13 cellular contexts compared by ENCODE assay signal in the genomic region with DNA sequence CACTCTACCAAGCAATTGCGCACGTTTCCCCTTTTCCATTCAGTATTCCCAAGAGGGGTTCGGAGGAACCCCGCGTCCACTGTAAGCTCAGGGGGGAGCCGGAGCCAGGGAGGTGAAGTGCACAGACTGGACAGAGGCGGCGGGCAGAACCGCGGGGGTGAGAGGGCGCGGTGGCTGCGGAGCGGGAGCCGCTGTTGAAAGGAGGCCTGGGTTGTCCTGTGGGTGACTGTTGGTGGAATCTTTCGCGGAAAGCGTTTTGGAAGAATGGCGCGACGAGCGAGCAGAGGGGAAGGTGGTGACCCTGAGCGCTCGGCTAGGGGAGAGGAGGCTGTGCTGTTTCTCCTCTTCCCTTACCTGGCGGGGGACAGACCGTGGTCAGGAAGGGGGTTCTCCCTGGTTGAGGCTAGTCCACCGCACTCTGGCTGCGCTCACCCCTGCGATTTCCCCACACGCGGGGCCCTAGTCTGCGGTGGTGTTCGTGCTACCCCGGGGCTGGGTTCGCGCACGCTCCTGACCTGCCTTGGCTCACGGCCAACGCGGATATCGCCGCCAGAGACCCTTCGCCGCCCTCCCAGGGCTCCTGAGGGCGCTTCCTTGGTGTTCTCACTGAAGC.
DNase-seq lines count a peak whose midpoint lies in the region; ATAC-seq, FAIRE-seq and TF ChIP-seq lines count a peak whose summit lies in the region.
"Had no signal": no experiment of that assay in that cellular context is flagged by ENCODE, and none has a peak within 500 bp of the region (broad histone marks: within the 10 kb centered on the region; RNA-seq: fewer than 3 reads in every experiment).

No MANE protein-coding gene starts in this region.

- no peak for FAIRE-seq in endothelial cell of umbilical vein (lab: Jason Lieb, UNC)
- FAIRE-seq: G401.6 had no signal

- H3K9me3 ChIP-seq in endothelial cell of umbilical vein (replicated peaks; ENCODE audit: control insufficient read depth, insufficient read depth, low read length) (no peaks in the 10 kb centered on the region), colonic mucosa (no peaks in the 10 kb centered on the region)
- H3K9me3 ChIP-seq: MG63 had no signal

- no peaks in the 10 kb centered on the region for H4K20me1 ChIP-seq in endothelial cell of umbilical vein (replicated peaks; ENCODE audit: control insufficient read depth, extremely low read depth, insufficient read depth, low read length)

- dilution Hi-C loops in endothelial cell of umbilical vein (cut with MboI; ENCODE audit: extremely low pct_ligation_motif_present, low sequenced_read_pairs): no loop called here

- peaks cover 36% of the 10 kb centered on the region for H3K4me1 Mint-ChIP-seq in WTC11

- intact Hi-C loops in endothelial cell of umbilical vein (cut with micrococcal nuclease): loop anchor here (5.0 kb wide), 1 partner anchor 93 kb away; the partner anchor contains the start of gene PRKAB2
- intact Hi-C loops in colonic mucosa (cut with DNase I): loop anchor here (10.0 kb wide), 1 partner anchor 165 kb away; the partner anchor contains the start of gene CHD1L

- no peak overlapping the region for H3K4me3 ChIP-seq in endothelial cell of umbilical vein (replicated peaks in 1 of 3; ENCODE audit: insufficient read depth in 1 of 3, low read depth in 1 of 3, low read length in 3 of 3)
- no peak overlapping the region for H3K4me3 ChIP-seq in colonic mucosa
- H3K4me3 ChIP-seq: MG63 had no signal

- no peaks in the 10 kb centered on the region for H3K36me3 Mint-ChIP-seq in WTC11

- peak; percentile 38 for DNase-seq in activated T-cell treated with anti-CD3 and anti-CD28 coated beads, Interleukin-2, amount 50 U/mL, for 1 hour
- DNase-seq in activated T-cell treated with anti-CD3 and anti-CD28 coated beads for 4 hours (no peak), WTC11 (ENCODE audit: low spot score) (peak; percentile 27), endothelial cell of umbilical vein (ENCODE audit: low read depth, low spot score) (no peak), retina (peak; percentile 60), kidney glomerular epithelial cell (lab: John Stamatoyannopoulos, UW) (no peak), colonic mucosa (no peak), G401 (ENCODE audit: low spot score) (no peak)
- DNase-seq: cerebellar nuclear complex, GOT3, MG63, SHP77 had no signal

- POLR2A ChIA-PET in WTC11 (lab: Charles Lee) (no interaction called here), endothelial cell of umbilical vein (lab: Charles Lee) (interaction anchor here (0.6 kb wide), 1 partner anchor 692 kb away, joined by 3 read pairs; no protein-coding TSS in a partner anchor)

- no TSS peak for BruUV-seq in endothelial cell of umbilical vein (replicated peaks; lab: Mats Ljungman, UMichigan)

- no peaks in the 10 kb centered on the region for H3K4me1 ChIP-seq in endothelial cell of umbilical vein (ENCODE audit: control insufficient read depth, extremely low read depth, insufficient read depth, low read length)
- H3K4me1 ChIP-seq in colonic mucosa: peaks cover 9% of the 10 kb centered on the region

- H3K27ac ChIP-seq in endothelial cell of umbilical vein (ENCODE audit: insufficient read depth, low read depth, low read length) (no peak overlapping the region), colonic mucosa (no peak overlapping the region)

- H2AFZ ChIP-seq in endothelial cell of umbilical vein (ENCODE audit: low read depth, low read length): no peak overlapping the region

- H3K36me3 ChIP-seq in endothelial cell of umbilical vein (ENCODE audit: control insufficient read depth in 2 of 2, extremely low read depth in 1 of 2, insufficient read depth in 2 of 2, low read length in 2 of 2) (no peaks in the 10 kb centered on the region), colonic mucosa (no peaks in the 10 kb centered on the region)
- H3K36me3 ChIP-seq: MG63 had no signal

- no peaks in the 10 kb centered on the region for H3K79me2 ChIP-seq in endothelial cell of umbilical vein (ENCODE audit: control insufficient read depth, insufficient read depth, low read length)

- H3K9ac ChIP-seq in endothelial cell of umbilical vein (replicated peaks; ENCODE audit: extremely low read depth, insufficient read depth, low read length) (no peak overlapping the region), colonic mucosa (ENCODE audit: low read depth in 2 of 2, low read length in 2 of 2) (no peak overlapping the region)

- no peak for ATAC-seq in WTC11

- in situ Hi-C loops in G401 (cut with HindIII; ENCODE audit: low sequenced_read_pairs): no loop called here

- no peak overlapping the region for H3K27ac Mint-ChIP-seq in WTC11

- peaks cover 100% of the 10 kb centered on the region for H3K27me3 Mint-ChIP-seq in WTC11 (ENCODE audit: low read depth)

- TF ChIP-seq CTCF in WTC11 (IDR thresholded peaks at IDR 0.05) (no peak), endothelial cell of umbilical vein (IDR thresholded peaks at IDR 0.05; ENCODE audit: extremely low read depth in 1 of 2, insufficient read depth in 1 of 2, low read depth in 1 of 2, low read length in 2 of 2) (no peak), colonic mucosa (IDR thresholded peaks at IDR 0.05) (no peak)

- peak overlapping the region; percentile 66 for H3K4me3 Mint-ChIP-seq in WTC11

- no peaks in the 10 kb centered on the region for H3K9me1 ChIP-seq in endothelial cell of umbilical vein (replicated peaks; ENCODE audit: control insufficient read depth, extremely low read depth, insufficient read depth, low read length)

- H3K9me3 Mint-ChIP-seq in WTC11: no peaks in the 10 kb centered on the region

- H3K4me2 ChIP-seq in endothelial cell of umbilical vein (ENCODE audit: insufficient read depth, low read length): no peak overlapping the region

- peaks cover 78 to 82% of the 10 kb centered on the region in 2 experiments for H3K27me3 ChIP-seq in endothelial cell of umbilical vein (ENCODE audit: control insufficient read depth in 2 of 2, insufficient read depth in 2 of 2, low read length in 2 of 2)
- H3K27me3 ChIP-seq in colonic mucosa: peaks cover 73% of the 10 kb centered on the region

- no peak for TF ChIP-seq POLR2A in endothelial cell of umbilical vein (IDR thresholded peaks at IDR 0.05; ENCODE audit: low read depth, low read length)

- CTCF ChIA-PET in WTC11 (lab: Charles Lee): interaction anchor here (1.0 to 1.2 kb wide), 4 partner anchors 57 to 166 kb away, joined by 3 to 7 read pairs (median 4); partner anchors contain the start of gene CHD1L
- CTCF ChIA-PET in endothelial cell of umbilical vein (lab: Charles Lee): no interaction called here

TF ChIP-seq in WTC11, 78 proteins besides CTCF, POLR2A, EP300 and RAD21 (continues in another document):
- TF ChIP-seq PRDM15 (CRISPR knock-in tag; IDR thresholded peaks at IDR 0.05) (no peak), SOX15 (CRISPR knock-in tag; IDR thresholded peaks at IDR 0.05) (no peak)

TF ChIP-seq in endothelial cell of umbilical vein, 7 proteins besides CTCF, POLR2A, EP300 and RAD21:
- TF ChIP-seq EZH2 (IDR thresholded peaks at IDR 0.05; ENCODE audit: borderline replicate concordance, low read depth, low read length, severe bottlenecking) (peak; percentile 75), POLR2AphosphoS5 (IDR thresholded peaks at IDR 0.05; ENCODE audit: insufficient read depth, low read depth, low read length) (no peak)

Comparison
In these comparisons a context has a peak if more than half of its experiments do, and no peak if none do; other contexts are left out.
1. DNase-seq: peak in activated T-cell treated with anti-CD3 and anti-CD28 coated beads, Interleukin-2, amount 50 U/mL, for 1 hour (single experiment), WTC11 (single experiment) and retina (single experiment); none in activated T-cell treated with anti-CD3 and anti-CD28 coated beads for 4 hours (single experiment), endothelial cell of umbilical vein (single experiment), kidney glomerular epithelial cell (single experiment), colonic mucosa (single experiment) and G401 (single experiment).